Comparison of ENCODE assay signal across 8 cellular contexts in the genomic region with DNA sequence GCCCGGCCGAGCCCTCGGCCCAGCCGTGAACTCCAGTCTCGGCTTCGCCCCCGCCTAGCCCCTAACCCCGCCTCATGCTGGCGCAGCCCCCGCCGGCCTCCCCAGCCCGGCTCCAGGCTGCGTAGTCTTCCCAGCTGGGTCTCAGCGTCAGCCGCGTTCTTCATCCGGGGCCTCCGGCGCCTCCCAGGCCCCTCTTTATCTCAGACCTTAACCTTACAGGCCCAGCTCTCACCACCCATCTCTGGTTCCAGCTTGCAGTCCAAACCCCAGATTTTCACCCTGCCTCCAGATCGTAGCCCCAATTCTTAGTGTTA.
A peak's percentile ranks its signal among the peaks of the same experiment; 100 is the strongest.
DNase-seq lines count a peak whose midpoint lies in the region; ATAC-seq and TF ChIP-seq lines count a peak whose summit lies in the region.

PROCA1 (minus strand) TSS at position 166 of the 314 bp plus-strand sequence. CDS start 228 bp downstream, outside the sequence.

- TF ChIP-seq CTCF in 22Rv1 (IDR thresholded peaks at IDR 0.05) (no peak), choroid plexus epithelial cell (conservative IDR thresholded peaks at IDR 0.05; ENCODE audit: low read depth, low read length) (no peak)

- H3K4me3 ChIP-seq in choroid plexus epithelial cell (ENCODE audit: low read depth, low read length) (peak within 1 kb of the TSS; percentile 61), muscle layer of colon (ENCODE audit: low read depth in 1 of 2, low read length in 2 of 2) (peak within 1 kb of the TSS; percentile 64 to 72)

- no peaks in the 10 kb centered on the region for H3K9me3 ChIP-seq in muscle layer of colon (ENCODE audit: low read length)

- H3K36me3 ChIP-seq in muscle layer of colon (ENCODE audit: insufficient read depth, low read length): peaks cover 21% of the 10 kb centered on the region

- DNase-seq in NAMALWA (ENCODE audit: low spot score) (peak; percentile 77), choroid plexus epithelial cell (ENCODE audit: low read depth) (no peak), NCI-H1105 treated with DMSO at 0.1 percent for 48 hours (lab: John Stamatoyannopoulos, UW) (no peak), D341Med (ENCODE audit: low spot score) (no peak), NCI-H2081 (lab: John Stamatoyannopoulos, UW) (no peak)

- no peaks in the 10 kb centered on the region for H3K27me3 ChIP-seq in muscle layer of colon (ENCODE audit: control insufficient read depth in 1 of 2, insufficient read depth in 2 of 2, low read length in 2 of 2)

- H3K27ac ChIP-seq in 22Rv1: peak within 1 kb of the TSS; percentile 95
- peak within 1 kb of the TSS; percentile 88 for H3K27ac ChIP-seq in muscle layer of colon (ENCODE audit: low read depth, low read length)

- peaks cover 21% of the 10 kb centered on the region for H3K4me1 ChIP-seq in muscle layer of colon (ENCODE audit: insufficient read depth, low read length)

- ATAC-seq in GM19372 (IDR thresholded peaks at IDR 0.05; ENCODE audit: low read depth, unreplicated experiment): peak; percentile 33

- H3K9ac ChIP-seq in muscle layer of colon (ENCODE audit: low read length): peak within 1 kb of the TSS; percentile 68
